In the genomic region with DNA sequence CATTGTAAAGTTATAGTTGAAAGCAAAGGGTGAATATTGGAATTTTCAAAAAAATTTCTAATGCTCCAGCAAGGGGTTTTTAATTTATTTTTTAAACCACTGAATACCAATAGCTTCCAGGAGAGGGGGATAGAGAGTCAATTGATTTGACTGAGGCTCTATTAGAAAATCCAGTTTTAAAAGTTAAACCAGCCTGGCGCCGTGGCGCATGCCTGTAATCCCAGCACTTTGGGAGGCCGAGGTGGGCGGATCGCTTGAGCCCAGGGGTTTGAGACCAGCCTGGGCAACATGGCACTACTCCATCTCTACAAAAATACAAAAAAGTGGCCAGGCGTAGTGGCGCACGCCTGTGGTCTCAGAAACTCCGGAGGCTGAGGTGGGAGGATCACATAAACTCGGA, we compare ENCODE assay signal across 1 cellular context.
TF ChIP-seq lines count a peak whose summit lies in the region.

No MANE protein-coding gene starts in this region.

TF ChIP-seq in WTC11, 78 proteins besides CTCF, POLR2A, EP300 and RAD21 (continued from another document):
- TF ChIP-seq, protein P1, sequence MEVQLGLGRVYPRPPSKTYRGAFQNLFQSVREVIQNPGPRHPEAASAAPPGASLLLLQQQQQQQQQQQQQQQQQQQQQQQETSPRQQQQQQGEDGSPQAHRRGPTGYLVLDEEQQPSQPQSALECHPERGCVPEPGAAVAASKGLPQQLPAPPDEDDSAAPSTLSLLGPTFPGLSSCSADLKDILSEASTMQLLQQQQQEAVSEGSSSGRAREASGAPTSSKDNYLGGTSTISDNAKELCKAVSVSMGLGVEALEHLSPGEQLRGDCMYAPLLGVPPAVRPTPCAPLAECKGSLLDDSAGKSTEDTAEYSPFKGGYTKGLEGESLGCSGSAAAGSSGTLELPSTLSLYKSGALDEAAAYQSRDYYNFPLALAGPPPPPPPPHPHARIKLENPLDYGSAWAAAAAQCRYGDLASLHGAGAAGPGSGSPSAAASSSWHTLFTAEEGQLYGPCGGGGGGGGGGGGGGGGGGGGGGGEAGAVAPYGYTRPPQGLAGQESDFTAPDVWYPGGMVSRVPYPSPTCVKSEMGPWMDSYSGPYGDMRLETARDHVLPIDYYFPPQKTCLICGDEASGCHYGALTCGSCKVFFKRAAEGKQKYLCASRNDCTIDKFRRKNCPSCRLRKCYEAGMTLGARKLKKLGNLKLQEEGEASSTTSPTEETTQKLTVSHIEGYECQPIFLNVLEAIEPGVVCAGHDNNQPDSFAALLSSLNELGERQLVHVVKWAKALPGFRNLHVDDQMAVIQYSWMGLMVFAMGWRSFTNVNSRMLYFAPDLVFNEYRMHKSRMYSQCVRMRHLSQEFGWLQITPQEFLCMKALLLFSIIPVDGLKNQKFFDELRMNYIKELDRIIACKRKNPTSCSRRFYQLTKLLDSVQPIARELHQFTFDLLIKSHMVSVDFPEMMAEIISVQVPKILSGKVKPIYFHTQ (CRISPR knock-in tag; IDR thresholded peaks at IDR 0.05) = no peak
